Comparison of ENCODE assay signal across 17 cellular contexts in genomic region chr2:96899084-96899735, GRCh38. TPM values are rescaled to one million over a fixed set of nuclear protein-coding genes. Genes with fewer than 3 reads are reported as not detected.
A peak's percentile ranks its signal among the peaks of the same experiment; 100 is the strongest.
DNase-seq lines count a peak whose midpoint lies in the region; ATAC-seq and TF ChIP-seq lines count a peak whose summit lies in the region.
"Had no signal": no experiment of that assay in that cellular context is flagged by ENCODE, and none has a peak within 500 bp of the region (broad histone marks: within the 10 kb centered on the region; RNA-seq: fewer than 3 reads in every experiment).

No MANE protein-coding gene starts in this region.

- H3K9me3 Mint-ChIP-seq in MCF 10A (ENCODE audit: unreplicated experiment): no peaks in the 10 kb centered on the region

- intact Hi-C loops in MCF 10A (cut with micrococcal nuclease) (no loop called here), breast epithelium (cut with DNase I; ENCODE audit: low total_unique reads) (no loop called here)

- CTCF ChIA-PET in MCF 10A (lab: Yijun Ruan, JAX): interaction anchor here (0.6 to 1.4 kb wide), 3 partner anchors 52 to 161 kb away, joined by 3 to 5 read pairs (median 4); no protein-coding TSS in a partner anchor

- POLR2A ChIA-PET in MCF 10A (lab: Yijun Ruan, JAX): interaction anchor here (0.7 to 0.8 kb wide), 2 partner anchors 9 to 18 kb away, joined by 3 read pairs; no protein-coding TSS in a partner anchor

- H3K27ac ChIP-seq in breast epithelium (no peak overlapping the region), RWPE2 (ENCODE audit: poor library complexity, severe bottlenecking) (no peak overlapping the region), thoracic aorta (peak overlapping the region; percentile 17 to 28)
- H3K27ac ChIP-seq: cardiac muscle cell, lower lobe of right lung, neutrophil had no signal

- no peaks in the 10 kb centered on the region for H3K9me3 ChIP-seq in breast epithelium
- H3K9me3 ChIP-seq in RWPE2 (ENCODE audit: severe bottlenecking): no peaks in the 10 kb centered on the region
- no peaks in the 10 kb centered on the region for H3K9me3 ChIP-seq in thoracic aorta
- H3K9me3 ChIP-seq: lower lobe of right lung, neutrophil had no signal

- no TSS peak for BruUV-seq in MCF 10A (replicated peaks; lab: Mats Ljungman, UMichigan)

- no peaks in the 10 kb centered on the region for H3K27me3 ChIP-seq in breast epithelium
- H3K27me3 ChIP-seq in RWPE2 (ENCODE audit: insufficient read depth, poor library complexity, severe bottlenecking): no peaks in the 10 kb centered on the region
- H3K27me3 ChIP-seq in thoracic aorta (replicated peaks; ENCODE audit: insufficient read depth): no peaks in the 10 kb centered on the region
- H3K27me3 ChIP-seq: cardiac muscle cell had no signal

- H3K4me1 Mint-ChIP-seq in MCF 10A (ENCODE audit: insufficient read depth, unreplicated experiment): peaks cover 43% of the 10 kb centered on the region

- H3K4me1 ChIP-seq in breast epithelium (peaks cover 0 to 29% of the 10 kb centered on the region in 2 donors), RWPE2 (ENCODE audit: insufficient read depth, poor library complexity, severe bottlenecking) (peaks cover 12% of the 10 kb centered on the region), thoracic aorta (ENCODE audit: control insufficient read depth in 1 of 2, low read depth in 2 of 2) (peaks cover 14 to 32% of the 10 kb centered on the region in 2 donors)

- ATAC-seq in RWPE2 (ENCODE audit: low read depth) (peak; percentile 20; the same call in 1 of the 3 replicates), thoracic aorta (ENCODE audit: insufficient number of reproducible peaks, low FRiP score, low read depth) (no peak)
- ATAC-seq: lower lobe of right lung had no signal

- no peaks in the 10 kb centered on the region for H3K27me3 Mint-ChIP-seq in MCF 10A (ENCODE audit: insufficient read depth, unreplicated experiment)

- TF ChIP-seq POLR2A in breast epithelium (IDR thresholded peaks at IDR 0.05): no peak

- DNase-seq in MCF 10A (ENCODE audit: unreplicated experiment) (peak; percentile 82), breast epithelium (ENCODE audit: low spot score in 2 of 2) (no peak), RWPE2 (ENCODE audit: low spot score) (no peak), glomerular visceral epithelial cell (ENCODE audit: extremely low spot score) (peak; percentile 65), thoracic aorta (ENCODE audit: low spot score) (peak; percentile 28), hepatic stellate cell (ENCODE audit: low spot score) (no peak), SIG-M5 (lab: John Stamatoyannopoulos, UW) (no peak)
- DNase-seq in effector CD8-positive, alpha-beta T cell (lab: John Stamatoyannopoulos, UW): no peak
- DNase-seq: activated CD4-positive, alpha-beta T cell treated with anti-CD3 and anti-CD28 coated beads, Interleukin-2, amount 50 U/mL, for 48 hours; activated effector memory CD4-positive, alpha-beta T cell treated with Interleukin-2 at 50 U/mL for 16 hours; DMS 273 treated with DMSO at 0.1 percent for 48 hours; hypothalamus; lower lobe of right lung; NCI-H187 treated with DMSO at 0.1 percent for 48 hours; NCI-H748 treated with DMSO at 0.1 percent for 48 hours had no signal

- H3K36me3 ChIP-seq in breast epithelium: no peaks in the 10 kb centered on the region
- H3K36me3 ChIP-seq in RWPE2 (ENCODE audit: low read depth): no peaks in the 10 kb centered on the region
- H3K36me3 ChIP-seq in thoracic aorta: no peaks in the 10 kb centered on the region
- H3K36me3 ChIP-seq: cardiac muscle cell, lower lobe of right lung, neutrophil had no signal

- TF ChIP-seq CTCF in MCF 10A (IDR thresholded peaks at IDR 0.05; ENCODE audit: unreplicated experiment) (no peak), breast epithelium (IDR thresholded peaks at IDR 0.05) (no peak), RWPE2 (IDR thresholded peaks at IDR 0.05; ENCODE audit: poor library complexity, severe bottlenecking) (no peak), thoracic aorta (IDR thresholded peaks at IDR 0.05) (no peak)

- H3K4me3 Mint-ChIP-seq in MCF 10A (ENCODE audit: unreplicated experiment): no peak overlapping the region

- H3K36me3 Mint-ChIP-seq in MCF 10A (ENCODE audit: insufficient read depth, unreplicated experiment): no peaks in the 10 kb centered on the region

- no peak overlapping the region for H3K27ac Mint-ChIP-seq in MCF 10A (ENCODE audit: low read depth, unreplicated experiment)

- H3K4me3 ChIP-seq in breast epithelium (no peak overlapping the region), RWPE2 (ENCODE audit: severe bottlenecking) (no peak overlapping the region), thoracic aorta (no peak overlapping the region)
- H3K4me3 ChIP-seq: cardiac muscle cell, lower lobe of right lung had no signal

RNA-seq across cellular contexts. Expression of gene SEMA4C, which starts 29.3 kb away (rescaled TPM):
- total RNA-seq in MCF 10A (2022) (16.3 and 22.6 TPM in 2 replicates), breast epithelium (10 to 100 TPM; 17.9 to 37.3 (median 31.5) TPM), thoracic aorta (10 to 100 TPM; 44.1 to 66.3 TPM)

RNA-seq across cellular contexts. Expression of gene ANKRD39, which starts 41.4 kb away (rescaled TPM):
- 14.0 and 17.6 TPM in 2 replicates for total RNA-seq in MCF 10A (2022)
- total RNA-seq in breast epithelium: 10 to 100 TPM in 1 of 3 donors, 1 to 10 TPM in 2; 8.8 to 15.8 (median 9.2) TPM
- 10 to 100 TPM in 1 of 2 donors, 1 to 10 TPM in 1; 8.4 to 18.0 TPM for total RNA-seq in thoracic aorta

RNA-seq across cellular contexts. Expression of gene ANKRD23, which starts 55.4 kb away (rescaled TPM):
- 3.4 and 7.6 TPM in 2 replicates for total RNA-seq in MCF 10A (2022)
- 1 to 10 TPM; 3.5 to 9.4 (median 7.2) TPM for total RNA-seq in breast epithelium
- 1 to 10 TPM; 6.0 to 8.4 TPM for total RNA-seq in thoracic aorta

Comparison
In these comparisons a context has a peak if more than half of its experiments do, and no peak if none do; other contexts are left out.
1. DNase-seq: peak in MCF 10A (single experiment), glomerular visceral epithelial cell (single experiment) and thoracic aorta (single experiment); none in breast epithelium (0 of 2), RWPE2 (single experiment), hepatic stellate cell (single experiment), effector CD8-positive, alpha-beta T cell (single experiment) and SIG-M5 (single experiment).
2. H3K27ac ChIP-seq: peak in thoracic aorta (2 of 2); none in breast epithelium (0 of 2) and RWPE2 (single experiment).